In genomic region chr7:144195212-144195872, GRCh38 we compare ENCODE assay signal across 7 cellular contexts. TPM values are rescaled to one million over a fixed set of nuclear protein-coding genes. Genes with fewer than 3 reads are reported as not detected.
DNase-seq lines count a peak whose midpoint lies in the region; ATAC-seq and TF ChIP-seq lines count a peak whose summit lies in the region.
"Not testable (repeated sequence)": the region's sequence is repeated elsewhere in the genome, so short reads cannot be mapped to it uniquely, and the experiment has no call there.

ARHGEF35 (minus strand) TSS chr7:144195833; CDS start chr7:144188383, 7,450 bp downstream.

- not testable (repeated sequence) for H3K27me3 Mint-ChIP-seq in neural progenitor cell (ENCODE audit: insufficient read depth, low read depth)

- not testable (repeated sequence) for H2AFZ ChIP-seq in neural progenitor cell (replicated peaks)

- H3K4me3 Mint-ChIP-seq in neural progenitor cell = not testable (repeated sequence)

- not testable (repeated sequence) for H3K27ac Mint-ChIP-seq in neural progenitor cell

- TF ChIP-seq CTCF in Peyer's patch (IDR thresholded peaks at IDR 0.05); neural progenitor cell (IDR thresholded peaks at IDR 0.05): not testable (repeated sequence)

- H3K4me1 ChIP-seq in Peyer's patch, neural progenitor cell: not testable (repeated sequence)

- H3F3A ChIP-seq in neural progenitor cell (ENCODE audit: low read depth) = not testable (repeated sequence)

- H3K36me3 Mint-ChIP-seq in neural progenitor cell = not testable (repeated sequence)

- H3K36me3 ChIP-seq in Peyer's patch, neural progenitor cell: not testable (repeated sequence)

- H3K4me3 ChIP-seq in Peyer's patch (peak within 1 kb of the TSS in 2 of 4 donors; percentile 17 to 44), neural progenitor cell (peak within 1 kb of the TSS; percentile 33)

- H3K9ac ChIP-seq in neural progenitor cell = not testable (repeated sequence)

- not testable (repeated sequence) for TF ChIP-seq POLR2A in Peyer's patch (IDR thresholded peaks at IDR 0.05)

- not testable (repeated sequence) for DNase-seq in Peyer's patch; left cardiac atrium; neural progenitor cell (ENCODE audit: low spot score)
- peak; percentile 10 for DNase-seq in activated naive CD4-positive, alpha-beta T cell treated with anti-CD3 and anti-CD28 coated beads, Interleukin-2, amount 50 U/mL, for 16 hours

- H3K9me3 Mint-ChIP-seq in neural progenitor cell = not testable (repeated sequence)

- peak; percentile 69 for ATAC-seq in GM19035 (IDR thresholded peaks at IDR 0.05; ENCODE audit: unreplicated experiment)
- peak; percentile 69 for ATAC-seq in GM21825 (IDR thresholded peaks at IDR 0.05; ENCODE audit: unreplicated experiment)
- peak; percentile 50 for ATAC-seq in HG03095 (IDR thresholded peaks at IDR 0.05; ENCODE audit: unreplicated experiment)
- peak; percentile 81 to 92 for ATAC-seq in left cardiac atrium

- H4K20me1 ChIP-seq in neural progenitor cell (ENCODE audit: low read depth) = not testable (repeated sequence)

- not testable (repeated sequence) for H3K27ac ChIP-seq in Peyer's patch, neural progenitor cell

- H3K9me3 ChIP-seq in Peyer's patch; neural progenitor cell (ENCODE audit: low read depth): not testable (repeated sequence)

- H3K79me2 ChIP-seq in neural progenitor cell (ENCODE audit: low read depth) = not testable (repeated sequence)

- H3K4me1 Mint-ChIP-seq in neural progenitor cell = not testable (repeated sequence)

- not testable (repeated sequence) for H3K27me3 ChIP-seq in Peyer's patch, neural progenitor cell

- intact Hi-C loops in left cardiac atrium (cut with DNase I) = not testable (repeated sequence)

- H3K4me2 ChIP-seq in neural progenitor cell = not testable (repeated sequence)

RNA-seq across cellular contexts. Expression of gene ARHGEF35, which starts in this region (rescaled TPM):
- 10 to 100 TPM in 3 of 4 donors, 1 to 10 TPM in 1; 8.3 to 18.9 (median 16.1) TPM for total RNA-seq in Peyer's patch
- 1 to 10 TPM; 1.8 to 2.3 TPM for total RNA-seq in left cardiac atrium
- 0.97 and 2.1 TPM in 2 replicates for total RNA-seq in neural progenitor cell (ENCODE audit: low replicate concordance)
